In genomic region chr20:16729565-16730460, GRCh38 we compare ENCODE assay signal across 8 cellular contexts. TPM values are rescaled to one million over a fixed set of nuclear protein-coding genes. Genes with fewer than 3 reads are reported as not detected.
A peak's percentile ranks its signal among the peaks of the same experiment; 100 is the strongest.
DNase-seq lines count a peak whose midpoint lies in the region; ATAC-seq and TF ChIP-seq lines count a peak whose summit lies in the region.

SNRPB2 (plus strand) TSS chr20:16730026; CDS start chr20:16731703, 1,677 bp downstream.

- peak within 1 kb of the TSS; percentile 96 for H3K18ac ChIP-seq in trophoblast cell (ENCODE audit: low read length)

- peak within 1 kb of the TSS; percentile 75 for H2AK5ac ChIP-seq in trophoblast cell (ENCODE audit: low read length)

- H4K91ac ChIP-seq in trophoblast cell (ENCODE audit: low read depth, low read length), result peak within 1 kb of the TSS; percentile 88

- WGBS in trophoblast cell (ENCODE audit: extremely low coverage, insufficient coverage, insufficient read length), result no CpG with 5 or more reads among the region's 57 CpGs
- WGBS in transverse colon (ENCODE audit: low coverage in 1 of 2), 2 donors, result 9 to 50% methylated on average over 2 to 54 of the region's 57 CpGs

- intact Hi-C loops in cardiac septum (cut with DNase I) (loop anchor here (5.0 kb wide), 1 partner anchor 158 kb away; the partner anchor contains the start of gene KIF16B), transverse colon (cut with DNase I; ENCODE audit: low total_unique reads) (no loop called here)

- H3K27me3 ChIP-seq in adipocyte (replicated peaks; ENCODE audit: control insufficient read depth, insufficient read depth, low read length) (no peaks in the 10 kb centered on the region), trophoblast cell (ENCODE audit: insufficient read depth, low read length) (no peaks in the 10 kb centered on the region), transverse colon (peaks cover 29% of the 10 kb centered on the region)

- peak within 1 kb of the TSS; percentile 67 for H2BK120ac ChIP-seq in trophoblast cell (ENCODE audit: insufficient read depth, low read length, poor library complexity)

- peak within 1 kb of the TSS; percentile 97 for H4K8ac ChIP-seq in trophoblast cell (ENCODE audit: low read depth, low read length)

- H3K27ac ChIP-seq in trophoblast cell (ENCODE audit: low read depth, low read length) (peak within 1 kb of the TSS; percentile 37), transverse colon (peak within 1 kb of the TSS; percentile 75 to 92 (median 87))

- ATAC-seq in HG02763 (IDR thresholded peaks at IDR 0.05; ENCODE audit: unreplicated experiment), result peak; percentile 98

- peak within 1 kb of the TSS; percentile 99 for H4K12ac ChIP-seq in trophoblast cell (ENCODE audit: low read depth, low read length)

- H2BK5ac ChIP-seq in trophoblast cell (ENCODE audit: low read depth, low read length, poor library complexity), result peak within 1 kb of the TSS; percentile 80

- H3K79me2 ChIP-seq in trophoblast cell (ENCODE audit: control insufficient read depth, insufficient read depth, low read length, poor library complexity), result peaks cover 6% of the 10 kb centered on the region

- TF ChIP-seq EP300 in transverse colon (IDR thresholded peaks at IDR 0.05; ENCODE audit: low read depth), result no peak

- H3K9ac ChIP-seq in adipocyte (ENCODE audit: low read length), result peak within 1 kb of the TSS; percentile 98
- peak within 1 kb of the TSS; percentile 91 for H3K9ac ChIP-seq in trophoblast cell (ENCODE audit: low read length)

- H3K9me3 ChIP-seq in adipocyte (ENCODE audit: control insufficient read depth, low read length) (peaks cover 6% of the 10 kb centered on the region), trophoblast cell (ENCODE audit: insufficient read depth, low read depth, low read length) (no peaks in the 10 kb centered on the region), transverse colon (no peaks in the 10 kb centered on the region)

- H2AFZ ChIP-seq in trophoblast cell (ENCODE audit: insufficient read depth, low read length, poor library complexity), result peak within 1 kb of the TSS; percentile 95

- peaks cover 29% of the 10 kb centered on the region for H3K36me3 ChIP-seq in adipocyte (ENCODE audit: control insufficient read depth, insufficient read depth, low read length, severe bottlenecking)
- peaks cover 2 to 13% of the 10 kb centered on the region in 2 experiments for H3K36me3 ChIP-seq in trophoblast cell (ENCODE audit: control insufficient read depth in 1 of 2, insufficient read depth in 2 of 2, low read length in 2 of 2)
- H3K36me3 ChIP-seq in transverse colon, result peaks cover 0 to 16% (median 8%) of the 10 kb centered on the region in 4 donors

- H2BK12ac ChIP-seq in trophoblast cell (ENCODE audit: low read length), result no peak within 1 kb of the TSS

- TF ChIP-seq POLR2A in transverse colon (IDR thresholded peaks at IDR 0.05), result peak; percentile 82

- in situ Hi-C loops in transverse colon (cut with MboI; ENCODE audit: low pct_ligation_motif_present in 1 of 4, low pct_unique_long_range_greater_than_20kb in 1 of 4, low sequenced_read_pairs in 3 of 4), result loop anchor here in 1 of 4 donors (25.0 kb wide), 1 partner anchor 218 kb away; no protein-coding TSS in a partner anchor

- peak within 1 kb of the TSS; percentile 100 for H3K4me3 ChIP-seq in adipocyte (ENCODE audit: low read length)
- peak within 1 kb of the TSS; percentile 90 for H3K4me3 ChIP-seq in trophoblast cell (ENCODE audit: low read depth, low read length)
- H3K4me3 ChIP-seq in transverse colon, result peak within 1 kb of the TSS; percentile 78 to 99 (median 96)

- peaks cover 24% of the 10 kb centered on the region for H3K4me1 ChIP-seq in adipocyte (ENCODE audit: control insufficient read depth, insufficient read depth, low read length)
- H3K4me1 ChIP-seq in trophoblast cell (ENCODE audit: control insufficient read depth in 1 of 2, insufficient read depth in 2 of 2, low read length in 2 of 2), result peaks cover 4 to 7% of the 10 kb centered on the region in 2 experiments
- H3K4me1 ChIP-seq in transverse colon, result peaks cover 0 to 19% (median 12%) of the 10 kb centered on the region in 4 donors

- H3K14ac ChIP-seq in trophoblast cell (ENCODE audit: low read length), result peak within 1 kb of the TSS; percentile 93

- peak within 1 kb of the TSS; percentile 68 for H3K4me2 ChIP-seq in trophoblast cell (ENCODE audit: low read length)

- H3K23ac ChIP-seq in trophoblast cell (ENCODE audit: low read length), result no peak within 1 kb of the TSS

- peak within 1 kb of the TSS; percentile 97 for H3K4ac ChIP-seq in trophoblast cell (ENCODE audit: low read depth, low read length)

- TF ChIP-seq CTCF in GM12873 (IDR thresholded peaks at IDR 0.05; ENCODE audit: insufficient read depth, low read depth, low read length, missing control alignments) (peak; percentile 8), transverse colon (IDR thresholded peaks at IDR 0.05) (no peak)

- DNase-seq in NCI-H1417 treated with DMSO at 0.1 percent for 48 hours (lab: John Stamatoyannopoulos, UW) (peak; percentile 63), SW480 (ENCODE audit: low spot score) (peak; percentile 96), adipocyte (ENCODE audit: low read depth) (peak; percentile 99), cardiac septum (ENCODE audit: low spot score) (peak; percentile 96), trophoblast cell (peak; percentile 95 to 97), transverse colon (peak; percentile 93)

- H3K79me1 ChIP-seq in trophoblast cell (ENCODE audit: low read length), result peaks cover 10% of the 10 kb centered on the region

RNA-seq across cellular contexts. Expression of gene SNRPB2, which starts in this region (rescaled TPM):
- total RNA-seq in cardiac septum, result 27.7 TPM
- 127 and 129 TPM in 2 replicates for polyA plus RNA-seq in trophoblast cell (2013)
- total RNA-seq in transverse colon, result 10 to 100 TPM; 20.3 to 52.1 (median 30.9) TPM

Comparison
In these comparisons a context has a peak if more than half of its experiments do, and no peak if none do; other contexts are left out.
1. Peak in every context shown above with its lines: DNase-seq, ATAC-seq, H3K4me3 ChIP-seq and H3K27ac ChIP-seq.